In the genomic region with DNA sequence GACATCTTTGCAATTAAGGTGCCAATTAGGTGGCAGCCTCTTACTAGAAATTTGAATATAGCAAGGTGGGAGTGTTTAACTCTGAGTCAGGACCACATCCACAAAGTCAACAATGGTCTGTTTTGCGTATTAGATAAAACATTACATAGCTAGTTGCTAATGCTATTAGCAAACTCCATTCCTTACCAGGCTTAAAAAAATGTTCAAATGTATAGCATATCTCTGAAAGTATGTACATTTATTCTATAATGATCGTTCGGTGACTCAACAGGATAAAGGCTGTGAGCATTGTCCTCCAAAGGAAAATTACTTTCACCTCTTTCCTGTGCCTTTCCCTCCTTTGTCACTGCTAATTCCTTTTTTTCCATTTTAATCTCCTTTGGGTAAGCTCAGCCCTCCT, we compare ENCODE assay signal across 21 cellular contexts.
"Had no signal": no experiment of that assay in that cellular context is flagged by ENCODE, and none has a peak within 500 bp of the region (broad histone marks: within the 10 kb centered on the region; RNA-seq: fewer than 3 reads in every experiment).

No MANE protein-coding gene starts in this region.

- DNase-seq: central memory CD4-positive, alpha-beta T cell; cortex of kidney; dorsolateral prefrontal cortex; effector memory CD4-positive, alpha-beta T cell; erythroblast; foreskin melanocyte; heart left ventricle; hippocampal formation; kidney glomerular epithelial cell; naive thymus-derived CD4-positive, alpha-beta T cell; pancreas; right lobe of liver; stimulated activated CD4-positive, alpha-beta T cell treated with anti-CD3 and anti-CD28 coated beads, Interleukin-4, amount 100 ng/mL, for 1 hour; stimulated activated CD8-positive, alpha-beta memory T cell treated with anti-CD3 and anti-CD28 coated beads, Interleukin-4, amount 100 ng/mL, for 48 hours; tibial artery; upper lobe of right lung had no signal

- H3K4me1 Mint-ChIP-seq: naive thymus-derived CD4-positive, alpha-beta T cell; stimulated activated effector memory CD8-positive, alpha-beta T cell treated with anti-CD3 and anti-CD28 coated beads, Interleukin-12 subunit alpha, Interleukin-12 subunit beta, amount 100 ng/mL, for 72 hours had no signal

- H3K4me3 Mint-ChIP-seq: naive thymus-derived CD4-positive, alpha-beta T cell; stimulated activated effector memory CD8-positive, alpha-beta T cell treated with anti-CD3 and anti-CD28 coated beads, Interleukin-12 subunit alpha, Interleukin-12 subunit beta, amount 100 ng/mL, for 72 hours; stimulated activated naive CD8-positive, alpha-beta T cell treated with anti-CD3 and anti-CD28 coated beads, Interleukin-15, Interleukin-2, amounts not matched to agents 100 ng/mL and 50 ng/mL, for 24 hours had no signal

- H3K27me3 Mint-ChIP-seq: progenitor cell of endocrine pancreas had no signal

- H3K9me3 ChIP-seq: heart left ventricle, pancreas, right lobe of liver, tibial artery, upper lobe of right lung had no signal

- FAIRE-seq: endometrium, islet of Langerhans, pancreas had no signal

- H3K4me1 ChIP-seq: heart left ventricle, pancreas, right lobe of liver, tibial artery, upper lobe of right lung had no signal

- H3K27me3 ChIP-seq: pancreas, right lobe of liver, tibial artery, upper lobe of right lung had no signal

- H3K4me3 ChIP-seq: dorsolateral prefrontal cortex, heart left ventricle, pancreas, right lobe of liver, tibial artery, upper lobe of right lung had no signal

- ATAC-seq: heart left ventricle; naive thymus-derived CD4-positive, alpha-beta T cell; pancreas; right lobe of liver; stimulated activated effector memory CD8-positive, alpha-beta T cell treated with anti-CD3 and anti-CD28 coated beads, Interleukin-12 subunit alpha, Interleukin-12 subunit beta, amount 100 ng/mL, for 72 hours; upper lobe of right lung had no signal

- H3K36me3 Mint-ChIP-seq: naive thymus-derived CD4-positive, alpha-beta T cell; stimulated activated effector memory CD8-positive, alpha-beta T cell treated with anti-CD3 and anti-CD28 coated beads, Interleukin-12 subunit alpha, Interleukin-12 subunit beta, amount 100 ng/mL, for 72 hours had no signal

- H3K36me3 ChIP-seq: heart left ventricle, pancreas, right lobe of liver, tibial artery, upper lobe of right lung had no signal

- H3K9me3 Mint-ChIP-seq: naive thymus-derived CD4-positive, alpha-beta T cell; stimulated activated effector memory CD8-positive, alpha-beta T cell treated with anti-CD3 and anti-CD28 coated beads, Interleukin-12 subunit alpha, Interleukin-12 subunit beta, amount 100 ng/mL, for 72 hours; stimulated activated naive CD8-positive, alpha-beta T cell treated with anti-CD3 and anti-CD28 coated beads, Interleukin-15, Interleukin-2, amounts not matched to agents 100 ng/mL and 50 ng/mL, for 24 hours had no signal

- H3K27ac Mint-ChIP-seq: naive thymus-derived CD4-positive, alpha-beta T cell; progenitor cell of endocrine pancreas; stimulated activated effector memory CD8-positive, alpha-beta T cell treated with anti-CD3 and anti-CD28 coated beads, Interleukin-12 subunit alpha, Interleukin-12 subunit beta, amount 100 ng/mL, for 72 hours; stimulated activated naive CD8-positive, alpha-beta T cell treated with anti-CD3 and anti-CD28 coated beads, Interleukin-15, Interleukin-2, amounts not matched to agents 100 ng/mL and 50 ng/mL, for 24 hours had no signal

- H3K27ac ChIP-seq: dorsolateral prefrontal cortex, heart left ventricle, pancreas, right lobe of liver, tibial artery, upper lobe of right lung had no signal
